Comparison of ENCODE assay signal across 29 cellular contexts in genomic region chr19:38101723-38102122, GRCh38.
"Had no signal": no experiment of that assay in that cellular context is flagged by ENCODE, and none has a peak within 500 bp of the region (broad histone marks: within the 10 kb centered on the region; RNA-seq: fewer than 3 reads in every experiment).

No MANE protein-coding gene starts in this region.

- H3K9ac ChIP-seq: parathyroid adenoma had no signal

- H3K9me3 ChIP-seq: ovary, psoas muscle, right lobe of liver, suprapubic skin, thoracic aorta, thyroid gland, upper lobe of right lung, uterus had no signal

- H3K27ac ChIP-seq: ovary, parathyroid adenoma, psoas muscle, right lobe of liver, skin epidermis, spleen, suprapubic skin, thoracic aorta, thyroid gland, tibial nerve, upper lobe of right lung, uterus had no signal

- ATAC-seq: naive thymus-derived CD8-positive, alpha-beta T cell; natural killer cell treated with Interleukin-12 subunit alpha and Interleukin-12 subunit beta and Interleukin-15 and Interleukin-18, amount 100 ng/mL, for 72 hours; psoas muscle; right cardiac atrium; stimulated activated memory B cell treated with anti-CD40 and anti-IgM and Interleukin-4, amounts not matched to agents 10 μg/mL and 1 μg/mL and 100 μg/mL, for 72 hours; stimulated activated naive CD8-positive, alpha-beta T cell treated with anti-CD3 and anti-CD28 coated beads, Interleukin-15, amount 100 ng/mL, for 72 hours; stimulated activated naive CD8-positive, alpha-beta T cell treated with anti-CD3 and anti-CD28 coated beads, Interleukin-15, Interleukin-2, amounts not matched to agents 100 U/mL and 50 U/mL, for 24 hours; upper lobe of right lung had no signal

- DNase-seq: naive B cell; naive thymus-derived CD8-positive, alpha-beta T cell; nephron progenitor cell; occipital lobe; ovary; psoas muscle; right cardiac atrium; right lobe of liver; spleen; stimulated activated CD4-positive, alpha-beta T cell treated with anti-CD3 and anti-CD28 coated beads, Interleukin-12 subunit alpha, Interleukin-12 subunit beta, amount 100 ng/mL, for 4 hours; stimulated activated CD4-positive, alpha-beta T cell treated with anti-CD3 and anti-CD28 coated beads, Interleukin-1b, Interleukin-23, amount 100 ng/mL, for 48 hours; stimulated activated CD4-positive, alpha-beta T cell treated with anti-CD3 and anti-CD28 coated beads, Interleukin-4, amount 100 ng/mL, for 1 hour; stimulated activated CD4-positive, alpha-beta T cell treated with anti-CD3 and anti-CD28 coated beads, Interleukin-4, amount 100 ng/mL, for 4 hours; stimulated activated CD8-positive, alpha-beta memory T cell treated with anti-CD3 and anti-CD28 coated beads, Interleukin-4, amount 100 ng/mL, for 48 hours; stimulated activated naive CD4-positive, alpha-beta T cell; stimulated activated naive CD8-positive, alpha-beta T cell treated with anti-CD3 and anti-CD28 coated beads, Interleukin-15, amount 100 ng/mL, for 72 hours; stimulated activated naive CD8-positive, alpha-beta T cell treated with anti-CD3 and anti-CD28 coated beads, Interleukin-15, Interleukin-2, amounts not matched to agents 100 U/mL and 50 U/mL, for 24 hours; substantia nigra; thyroid gland; upper lobe of right lung; uterus had no signal

- H3K36me3 ChIP-seq: ovary, uterus had no signal

- H3K27me3 ChIP-seq: ovary, right lobe of liver, spleen, suprapubic skin, thyroid gland, tibial nerve, upper lobe of right lung, uterus had no signal

- H3K4me3 ChIP-seq: ovary, psoas muscle, right lobe of liver, skin epidermis, smooth muscle cell, spleen, suprapubic skin, thoracic aorta, thyroid gland, tibial nerve, upper lobe of right lung, uterus had no signal

- H3K4me1 ChIP-seq: parathyroid adenoma, psoas muscle, right lobe of liver, spleen, suprapubic skin, tibial nerve, upper lobe of right lung, uterus had no signal

- H2AFZ ChIP-seq: parathyroid adenoma had no signal

- H3K4me2 ChIP-seq: smooth muscle cell had no signal
